ENCODE assay signal across 14 cellular contexts in genomic region chr1:40742363-40743061, GRCh38. TPM values are rescaled to one million over a fixed set of nuclear protein-coding genes. Genes with fewer than 3 reads are reported as not detected.
A peak's percentile ranks its signal among the peaks of the same experiment; 100 is the strongest.
DNase-seq lines count a peak whose midpoint lies in the region; ATAC-seq and TF ChIP-seq lines count a peak whose summit lies in the region.
"Had no signal": no experiment of that assay in that cellular context is flagged by ENCODE, and none has a peak within 500 bp of the region (broad histone marks: within the 10 kb centered on the region; RNA-seq: fewer than 3 reads in every experiment).

No MANE protein-coding gene starts in this region.

- in situ Hi-C loops in KBM-7 (cut with MboI; ENCODE audit: low pct_unique_long_range_greater_than_20kb, low sequenced_read_pairs) = loop anchor here (25.0 kb wide), 1 partner anchor 105 kb away; no protein-coding TSS in a partner anchor

- H3K9me3 Mint-ChIP-seq in activated CD4-positive, alpha-beta T cell treated with anti-CD3 and anti-CD28 coated beads, Interleukin-2, amount 10 ng/mL, durations not matched to agents 24 days and 14 days = peaks cover 6% of the 10 kb centered on the region
- H3K9me3 Mint-ChIP-seq in activated naive CD8-positive, alpha-beta T cell treated with anti-CD3 and anti-CD28 coated beads, Interleukin-2, amount 10 ng/mL, durations not matched to agents 7 days and 5 days = no peaks in the 10 kb centered on the region
- H3K9me3 Mint-ChIP-seq in naive B cell (no peaks in the 10 kb centered on the region), glutamatergic neuron (ENCODE audit: unreplicated experiment) (no peaks in the 10 kb centered on the region)

- POLR2A ChIA-PET in activated naive CD8-positive, alpha-beta T cell treated with anti-CD3 and anti-CD28 coated beads, Interleukin-2, amount 10 ng/mL, durations not matched to agents 7 days and 5 days (lab: Charles Lee) = no interaction called here

- H3K4me1 Mint-ChIP-seq in activated CD4-positive, alpha-beta T cell treated with anti-CD3 and anti-CD28 coated beads, Interleukin-2, amount 10 ng/mL, durations not matched to agents 24 days and 14 days = peaks cover 45% of the 10 kb centered on the region
- peaks cover 18% of the 10 kb centered on the region for H3K4me1 Mint-ChIP-seq in activated naive CD8-positive, alpha-beta T cell treated with anti-CD3 and anti-CD28 coated beads, Interleukin-2, amount 10 ng/mL, durations not matched to agents 7 days and 5 days
- H3K4me1 Mint-ChIP-seq in naive B cell (peaks cover 26 to 58% (median 42%) of the 10 kb centered on the region in 3 donors), glutamatergic neuron (ENCODE audit: low read depth, unreplicated experiment) (peaks cover 23% of the 10 kb centered on the region)

- no peaks in the 10 kb centered on the region for H3K27me3 Mint-ChIP-seq in activated CD4-positive, alpha-beta T cell treated with anti-CD3 and anti-CD28 coated beads, Interleukin-2, amount 10 ng/mL, durations not matched to agents 24 days and 14 days
- H3K27me3 Mint-ChIP-seq in activated naive CD8-positive, alpha-beta T cell treated with anti-CD3 and anti-CD28 coated beads, Interleukin-2, amount 10 ng/mL, durations not matched to agents 7 days and 5 days = no peaks in the 10 kb centered on the region
- no peaks in the 10 kb centered on the region for H3K27me3 Mint-ChIP-seq in naive B cell
- H3K27me3 Mint-ChIP-seq in glutamatergic neuron (ENCODE audit: unreplicated experiment) = peaks cover 5% of the 10 kb centered on the region

- intact Hi-C loops in activated CD4-positive, alpha-beta T cell treated with anti-CD3 and anti-CD28 coated beads, Interleukin-2, amount 10 ng/mL, durations not matched to agents 24 days and 14 days (cut with micrococcal nuclease) = loop anchor here (1.0 to 5.0 kb wide), 2 partner anchors 11 to 50 kb away; partner anchors contain the start of gene NFYC

- no peak for DNase-seq in activated CD4-positive, alpha-beta T cell treated with anti-CD3 and anti-CD28 coated beads, Interleukin-2, amount 10 ng/mL, durations not matched to agents 24 days and 14 days
- no peak for DNase-seq in activated CD4-positive, alpha-beta T cell treated with anti-CD3 and anti-CD28 coated beads for 4 hours
- DNase-seq in KBM-7 (peak; percentile 21), naive B cell (no peak), glutamatergic neuron (no peak), NCI-H69 (lab: John Stamatoyannopoulos, UW) (no peak)
- no peak for DNase-seq in activated naive CD8-positive, alpha-beta T cell treated with anti-CD3 and anti-CD28 coated beads, Interleukin-2, amount 10 ng/mL, durations not matched to agents 7 days and 5 days
- DNase-seq: mammary epithelial cell; ovary; stimulated activated naive CD4-positive, alpha-beta T cell had no signal

- peak overlapping the region; percentile 2 for H3K4me3 Mint-ChIP-seq in activated CD4-positive, alpha-beta T cell treated with anti-CD3 and anti-CD28 coated beads, Interleukin-2, amount 10 ng/mL, durations not matched to agents 24 days and 14 days
- H3K4me3 Mint-ChIP-seq in activated naive CD8-positive, alpha-beta T cell treated with anti-CD3 and anti-CD28 coated beads, Interleukin-2, amount 10 ng/mL, durations not matched to agents 7 days and 5 days = no peak overlapping the region
- H3K4me3 Mint-ChIP-seq in naive B cell = peak overlapping the region in 4 of 8 donors; percentile 3 to 46 (median 17)
- no peak overlapping the region for H3K4me3 Mint-ChIP-seq in glutamatergic neuron (ENCODE audit: unreplicated experiment)

- H3K36me3 Mint-ChIP-seq in activated CD4-positive, alpha-beta T cell treated with anti-CD3 and anti-CD28 coated beads, Interleukin-2, amount 10 ng/mL, durations not matched to agents 24 days and 14 days (ENCODE audit: low read depth) = peaks cover 76% of the 10 kb centered on the region
- peaks cover 69% of the 10 kb centered on the region for H3K36me3 Mint-ChIP-seq in activated naive CD8-positive, alpha-beta T cell treated with anti-CD3 and anti-CD28 coated beads, Interleukin-2, amount 10 ng/mL, durations not matched to agents 7 days and 5 days
- H3K36me3 Mint-ChIP-seq in naive B cell = peaks cover 17 to 22% of the 10 kb centered on the region in 2 donors
- no peaks in the 10 kb centered on the region for H3K36me3 Mint-ChIP-seq in glutamatergic neuron (ENCODE audit: unreplicated experiment)

- no peak for TF ChIP-seq CTCF in glutamatergic neuron (IDR thresholded peaks at IDR 0.05; ENCODE audit: partially characterized antibody, unreplicated experiment)

- H3K27ac Mint-ChIP-seq in activated CD4-positive, alpha-beta T cell treated with anti-CD3 and anti-CD28 coated beads, Interleukin-2, amount 10 ng/mL, durations not matched to agents 24 days and 14 days = peak overlapping the region; percentile 77
- H3K27ac Mint-ChIP-seq in activated naive CD8-positive, alpha-beta T cell treated with anti-CD3 and anti-CD28 coated beads, Interleukin-2, amount 10 ng/mL, durations not matched to agents 7 days and 5 days = peak overlapping the region; percentile 36
- H3K27ac Mint-ChIP-seq in naive B cell (peak overlapping the region; percentile 23 to 86 (median 65)), glutamatergic neuron (ENCODE audit: unreplicated experiment) (no peak overlapping the region)

- no peak for ATAC-seq in activated naive CD8-positive, alpha-beta T cell treated with anti-CD3 and anti-CD28 coated beads, Interleukin-2, amount 10 ng/mL, durations not matched to agents 7 days and 5 days (ENCODE audit: low read depth)
- ATAC-seq in naive B cell (ENCODE audit: low read depth in 2 of 2) (no peak), HG03175 (IDR thresholded peaks at IDR 0.05; ENCODE audit: unreplicated experiment) (no peak)
- ATAC-seq: Panc1 had no signal

RNA-seq across cellular contexts. Expression of gene KCNQ4, which starts 41.1 kb away (rescaled TPM):
- total RNA-seq in activated CD4-positive, alpha-beta T cell treated with anti-CD3 and anti-CD28 coated beads, Interleukin-2, amount 10 ng/mL, durations not matched to agents 24 days and 14 days = 1.4 and 1.5 TPM in 2 replicates
- 1 to 10 TPM; 1.2 to 1.5 TPM for total RNA-seq in activated naive CD8-positive, alpha-beta T cell treated with anti-CD3 and anti-CD28 coated beads, Interleukin-2, amount 10 ng/mL, durations not matched to agents 7 days and 5 days
- under 1 TPM in 1 of 6 donors, not detected in 5; 0.11 TPM for polyA plus RNA-seq in naive B cell (ENCODE audit: low read depth in 6 of 6)
- 0.76 TPM for total RNA-seq in glutamatergic neuron (ENCODE audit: unreplicated experiment)
- total RNA-seq: hepatocyte, mammary epithelial cell had no signal
- polyA plus RNA-seq: AG04450, hepatocyte had no signal

RNA-seq across cellular contexts. Expression of gene NFYC, which starts 51.0 kb away (rescaled TPM):
- total RNA-seq in activated CD4-positive, alpha-beta T cell treated with anti-CD3 and anti-CD28 coated beads, Interleukin-2, amount 10 ng/mL, durations not matched to agents 24 days and 14 days = 66.5 and 73.2 TPM in 2 replicates
- 10 to 100 TPM; 65.0 to 66.6 TPM for total RNA-seq in activated naive CD8-positive, alpha-beta T cell treated with anti-CD3 and anti-CD28 coated beads, Interleukin-2, amount 10 ng/mL, durations not matched to agents 7 days and 5 days
- polyA plus RNA-seq in naive B cell (ENCODE audit: low read depth in 6 of 6) = 10 to 100 TPM; 60.3 to 95.4 (median 73.0) TPM
- 44.2 TPM for total RNA-seq in glutamatergic neuron (ENCODE audit: unreplicated experiment)
